Comparison of ENCODE assay signal across 16 cellular contexts in genomic region chr13:100543872-100544602, GRCh38. TPM values are rescaled to one million over a fixed set of nuclear protein-coding genes. Genes with fewer than 3 reads are reported as not detected.
DNase-seq lines count a peak whose midpoint lies in the region; ATAC-seq and TF ChIP-seq lines count a peak whose summit lies in the region.
"Had no signal": no experiment of that assay in that cellular context is flagged by ENCODE, and none has a peak within 500 bp of the region (broad histone marks: within the 10 kb centered on the region; RNA-seq: fewer than 3 reads in every experiment).

No MANE protein-coding gene starts in this region.

- H3K27me3 ChIP-seq in heart right ventricle (no peaks in the 10 kb centered on the region), right atrium auricular region (no peaks in the 10 kb centered on the region), fibroblast of lung (ENCODE audit: control insufficient read depth, insufficient read depth, low read length) (no peaks in the 10 kb centered on the region), neural progenitor cell (no peaks in the 10 kb centered on the region), BE2C (no peaks in the 10 kb centered on the region)

- peaks cover 8% of the 10 kb centered on the region for H3K27me3 Mint-ChIP-seq in neural progenitor cell (ENCODE audit: insufficient read depth, low read depth)
- H3K27me3 Mint-ChIP-seq: activated naive CD8-positive, alpha-beta T cell had no signal

- intact Hi-C loops in heart right ventricle (cut with DNase I): no loop called here

- H3K4me1 ChIP-seq in heart right ventricle (peaks cover 0 to 12% (median 0%) of the 10 kb centered on the region in 9 donors), right atrium auricular region (peaks cover 0 to 4% of the 10 kb centered on the region in 2 donors), fibroblast of lung (ENCODE audit: control insufficient read depth, extremely low read depth, insufficient read depth, low read length) (peaks cover 4% of the 10 kb centered on the region), neural progenitor cell (peaks cover 27% of the 10 kb centered on the region), BE2C (no peaks in the 10 kb centered on the region)
- H3K4me1 ChIP-seq: Caco-2 had no signal

- DNase-seq in heart right ventricle (peak in 1 of 2 donors; percentile 14), right atrium auricular region (ENCODE audit: low spot score) (no peak), fibroblast of lung (ENCODE audit: low read depth in 2 of 2) (peak in 1 of 2 donors; percentile 22), neural progenitor cell (ENCODE audit: low spot score) (no peak), BE2C (no peak), HT-29 (ENCODE audit: low spot score) (no peak), epidermal melanocyte (ENCODE audit: insufficient read length, low spot score) (no peak)
- no peak for DNase-seq in activated naive CD4-positive, alpha-beta T cell (lab: John Stamatoyannopoulos, UW)
- DNase-seq: Caco-2; GM23248; NCI-H146; NCI-H510A treated with DMSO at 0.1 percent for 48 hours; PC-3; retina; stimulated activated naive CD8-positive, alpha-beta T cell treated with anti-CD3 and anti-CD28 coated beads, Interleukin-15, Interleukin-2, amounts not matched to agents 100 U/mL and 50 U/mL, for 24 hours had no signal

- H3K27ac Mint-ChIP-seq in neural progenitor cell: peak overlapping the region; percentile 51
- H3K27ac Mint-ChIP-seq: activated naive CD8-positive, alpha-beta T cell had no signal

- H4K20me1 ChIP-seq in fibroblast of lung (ENCODE audit: control insufficient read depth, extremely low read depth, insufficient read depth, low read length): no peaks in the 10 kb centered on the region
- H4K20me1 ChIP-seq in neural progenitor cell (ENCODE audit: low read depth): no peaks in the 10 kb centered on the region

- TF ChIP-seq CTCF in heart right ventricle (IDR thresholded peaks at IDR 0.05): no peak
- TF ChIP-seq CTCF in right atrium auricular region (IDR thresholded peaks at IDR 0.05): no peak
- TF ChIP-seq CTCF in fibroblast of lung (conservative IDR thresholded peaks at IDR 0.05 in 1 of 2, IDR thresholded peaks at IDR 0.05 in 1 of 2; ENCODE audit: low read depth in 1 of 2, low read length in 2 of 2): no peak
- TF ChIP-seq CTCF in neural progenitor cell (IDR thresholded peaks at IDR 0.05): no peak
- no peak for TF ChIP-seq CTCF in BE2C (IDR thresholded peaks at IDR 0.05; ENCODE audit: low read depth, low read length)

- H3K9ac ChIP-seq in fibroblast of lung (ENCODE audit: insufficient read depth, low read length): no peak overlapping the region
- no peak overlapping the region for H3K9ac ChIP-seq in neural progenitor cell
- H3K9ac ChIP-seq: GM23248 had no signal

- peak overlapping the region; percentile 81 for H3K4me2 ChIP-seq in fibroblast of lung (ENCODE audit: extremely low read depth, insufficient read depth, low read length)
- H3K4me2 ChIP-seq in neural progenitor cell: no peak overlapping the region

- H3K9me3 Mint-ChIP-seq in neural progenitor cell: peaks cover 9% of the 10 kb centered on the region

- H3K9me3 ChIP-seq in heart right ventricle (peaks cover 0 to 5% (median 0%) of the 10 kb centered on the region in 11 donors), right atrium auricular region (peaks cover 0 to 3% of the 10 kb centered on the region in 2 donors), fibroblast of lung (ENCODE audit: control insufficient read depth, insufficient read depth, low read depth, low read length) (no peaks in the 10 kb centered on the region), neural progenitor cell (ENCODE audit: low read depth) (no peaks in the 10 kb centered on the region), BE2C (no peaks in the 10 kb centered on the region)
- H3K9me3 ChIP-seq: Caco-2 had no signal

- H3K4me3 ChIP-seq in heart right ventricle: peak overlapping the region in 6 of 10 donors; percentile 23 to 45 (median 34)
- H3K4me3 ChIP-seq in right atrium auricular region: peak overlapping the region in 1 of 2 donors; percentile 31
- peak overlapping the region in 3 of 4 experiments; percentile 20 to 28 (median 23) for H3K4me3 ChIP-seq in fibroblast of lung (replicated peaks in 1 of 4; ENCODE audit: control extremely low read depth in 1 of 4, insufficient read depth in 1 of 4, low read depth in 3 of 4, low read length in 4 of 4)
- no peak overlapping the region for H3K4me3 ChIP-seq in neural progenitor cell
- H3K4me3 ChIP-seq in BE2C (ENCODE audit: low read depth, low read length): no peak overlapping the region
- H3K4me3 ChIP-seq: GM23248 had no signal

- ATAC-seq in heart right ventricle: peak in 5 of 8 donors; percentile 10 to 79 (median 61)
- ATAC-seq: PC-3; stimulated activated naive CD8-positive, alpha-beta T cell treated with anti-CD3 and anti-CD28 coated beads, Interleukin-15, Interleukin-2, amounts not matched to agents 100 U/mL and 50 U/mL, for 24 hours had no signal

- no peak overlapping the region for H3K27ac ChIP-seq in heart right ventricle
- no peak overlapping the region for H3K27ac ChIP-seq in right atrium auricular region
- H3K27ac ChIP-seq in fibroblast of lung (ENCODE audit: insufficient read depth, low read length): no peak overlapping the region
- H3K27ac ChIP-seq in neural progenitor cell: no peak overlapping the region
- H3K27ac ChIP-seq: GM23248 had no signal

- no peaks in the 10 kb centered on the region for H3K36me3 ChIP-seq in heart right ventricle
- no peaks in the 10 kb centered on the region for H3K36me3 ChIP-seq in right atrium auricular region
- no peaks in the 10 kb centered on the region for H3K36me3 ChIP-seq in fibroblast of lung (ENCODE audit: control insufficient read depth, insufficient read depth, low read length)
- H3K36me3 ChIP-seq in neural progenitor cell: no peaks in the 10 kb centered on the region
- H3K36me3 ChIP-seq in BE2C: no peaks in the 10 kb centered on the region

- H3F3A ChIP-seq in neural progenitor cell (ENCODE audit: low read depth): peaks cover 11% of the 10 kb centered on the region

- WGBS in heart right ventricle, 2 donors: 67 to 73% methylated on average over 26 of the region's 26 CpGs

- no peaks in the 10 kb centered on the region for H3K79me2 ChIP-seq in fibroblast of lung (ENCODE audit: control insufficient read depth, insufficient read depth, low read length)
- no peaks in the 10 kb centered on the region for H3K79me2 ChIP-seq in neural progenitor cell (ENCODE audit: low read depth)

- H3K4me3 Mint-ChIP-seq in neural progenitor cell: no peak overlapping the region
- H3K4me3 Mint-ChIP-seq: activated naive CD8-positive, alpha-beta T cell had no signal

- peak overlapping the region; percentile 67 for H2AFZ ChIP-seq in fibroblast of lung (ENCODE audit: low read length)
- H2AFZ ChIP-seq in neural progenitor cell (replicated peaks): no peak overlapping the region
- H2AFZ ChIP-seq: GM23248 had no signal

- H3K36me3 Mint-ChIP-seq in neural progenitor cell: peaks cover 13% of the 10 kb centered on the region

- peaks cover 35% of the 10 kb centered on the region for H3K4me1 Mint-ChIP-seq in neural progenitor cell

RNA-seq across cellular contexts. Expression of gene GGACT, which starts 44.6 kb away (rescaled TPM):
- total RNA-seq in heart right ventricle (1 to 10 TPM in 8 of 10 donors, under 1 TPM in 2; 0.53 to 3.5 (median 2.0) TPM), right atrium auricular region (1 to 10 TPM; 1.4 TPM), fibroblast of lung (3.6 and 6.6 TPM in 2 replicates), neural progenitor cell (ENCODE audit: low replicate concordance) (1.3 and 3.6 TPM in 2 replicates)
- polyA plus RNA-seq in heart right ventricle (under 1 TPM; 0.51 to 0.84 TPM), fibroblast of lung (2.0 and 2.6 TPM in 2 replicates)
- 3.9 and 5.5 TPM in 2 replicates for polyA plus RNA-seq in fibroblast of lung (2012)
- polyA minus RNA-seq in fibroblast of lung (ENCODE audit: low replicate concordance): 1.0 TPM in 1 of 2 replicates, not detected in the other
- 21.3 TPM for polyA plus RNA-seq in BE2C (2012; ENCODE audit: insufficient read depth, insufficient read length, low read depth)
- total RNA-seq in HT-29 (2014; rRNA removed; shearing (Covaris generic)): 1.6 and 1.8 TPM in 2 replicates

Comparison
In these comparisons a context has a peak if more than half of its experiments do, and no peak if none do; other contexts are left out.
1. H3K4me3 ChIP-seq: peak in heart right ventricle (6 of 10) and fibroblast of lung (3 of 4); none in neural progenitor cell (single experiment) and BE2C (single experiment).